Comparison of ENCODE assay signal across 8 cellular contexts in genomic region chr9:123929870-123930831, GRCh38. TPM values are rescaled to one million over a fixed set of nuclear protein-coding genes. Genes with fewer than 3 reads are reported as not detected.
DNase-seq lines count a peak whose midpoint lies in the region; ATAC-seq, FAIRE-seq and TF ChIP-seq lines count a peak whose summit lies in the region.

Gene DENND1A, minus strand, starts transcription at chr9:123930126. Its CDS starts 221 bp downstream, at chr9:123929905.

- TF ChIP-seq EP300 in esophagus muscularis mucosa (IDR thresholded peaks at IDR 0.05) = no peak

- H3K4me2 ChIP-seq in PC-9 = peak within 1 kb of the TSS; percentile 97

- H3K36me3 Mint-ChIP-seq in activated T-cell treated with anti-CD3 and anti-CD28 coated beads, Interleukin-2, amount 50 U/mL, for 4 hours (ENCODE audit: insufficient read depth) = peaks cover 4% of the 10 kb centered on the region

- no peaks in the 10 kb centered on the region for H3K36me3 ChIP-seq in PC-9 (ENCODE audit: low read depth)
- no peaks in the 10 kb centered on the region for H3K36me3 ChIP-seq in esophagus muscularis mucosa

- H3K4me3 ChIP-seq in PC-9 (peak within 1 kb of the TSS; percentile 85), esophagus muscularis mucosa (peak within 1 kb of the TSS; percentile 73 to 86 (median 81))

- H3K4me1 Mint-ChIP-seq in activated T-cell treated with anti-CD3 and anti-CD28 coated beads, Interleukin-2, amount 50 U/mL, for 4 hours (ENCODE audit: low read depth) = peaks cover 31% of the 10 kb centered on the region

- H3K27me3 ChIP-seq in PC-9 (ENCODE audit: insufficient read depth, low read depth) (no peaks in the 10 kb centered on the region), esophagus muscularis mucosa (no peaks in the 10 kb centered on the region)

- peak within 1 kb of the TSS; percentile 88 for H3K4me3 Mint-ChIP-seq in activated T-cell treated with anti-CD3 and anti-CD28 coated beads, Interleukin-2, amount 50 U/mL, for 4 hours

- peaks cover 42% of the 10 kb centered on the region for H3K79me2 ChIP-seq in PC-9 (ENCODE audit: low read depth)

- peaks cover 54% of the 10 kb centered on the region for H3F3A ChIP-seq in PC-9 (ENCODE audit: insufficient read depth, low read depth)

- peak; percentile 89 for DNase-seq in D721Med (ENCODE audit: insufficient read length, low spot score)
- DNase-seq in HuH-7.5 (ENCODE audit: low spot score) = peak; percentile 94
- peak; percentile 58 to 92 for DNase-seq in PC-9
- peak; percentile 85 for DNase-seq in activated T-cell treated with anti-CD3 and anti-CD28 coated beads, Interleukin-2, amount 50 U/mL, for 4 hours
- peak; percentile 97 for DNase-seq in esophagus muscularis mucosa (ENCODE audit: extremely low spot score)
- peak; percentile 90 for DNase-seq in myocyte (ENCODE audit: low read depth)
- DNase-seq in stimulated activated CD8-positive, alpha-beta memory T cell treated with anti-CD3 and anti-CD28 coated beads, Interleukin-7, amount 100 ng/mL, for 4 hours (ENCODE audit: low read depth in 2 of 2) = peak; percentile 71 to 89

- POLR2A ChIA-PET in PC-9 (lab: Charles Lee; ENCODE audit: unreplicated experiment) = interaction anchor here (0.7 kb wide), 1 partner anchor 10 kb away, joined by 3 read pairs; no protein-coding TSS in a partner anchor

- peak; percentile 62 for ATAC-seq in GM21526 (IDR thresholded peaks at IDR 0.05; ENCODE audit: low FRiP score, unreplicated experiment)
- ATAC-seq in activated T-cell treated with anti-CD3 and anti-CD28 coated beads, Interleukin-2, amount 50 U/mL, for 4 hours = peak; percentile 88 to 91

- no peak for TF ChIP-seq CTCF in D721Med (IDR thresholded peaks at IDR 0.05; ENCODE audit: insufficient read depth, missing control alignments)
- no peak for TF ChIP-seq CTCF in PC-9 (conservative IDR thresholded peaks at IDR 0.05)
- no peak for TF ChIP-seq CTCF in esophagus muscularis mucosa (IDR thresholded peaks at IDR 0.05)

- H3K4me1 ChIP-seq in PC-9 (replicated peaks; ENCODE audit: insufficient read depth) (peaks cover 64% of the 10 kb centered on the region), esophagus muscularis mucosa (peaks cover 15 to 30% (median 28%) of the 10 kb centered on the region in 4 donors)

- H3K9me3 ChIP-seq in PC-9 (ENCODE audit: insufficient read depth, low read depth) (no peaks in the 10 kb centered on the region), esophagus muscularis mucosa (no peaks in the 10 kb centered on the region)

- intact Hi-C loops in PC-9 (cut with micrococcal nuclease; ENCODE audit: unreplicated experiment) = loop anchor here (5.0 kb wide), 3 partner anchors 243 to 462 kb away; no protein-coding TSS in a partner anchor
- intact Hi-C loops in esophagus muscularis mucosa (cut with DNase I) = loop anchor here (10.0 kb wide), 1 partner anchor 205 kb away; no protein-coding TSS in a partner anchor

- no peak for FAIRE-seq in D721Med (lab: Jason Lieb, UNC)

- H3K9me3 Mint-ChIP-seq in activated T-cell treated with anti-CD3 and anti-CD28 coated beads, Interleukin-2, amount 50 U/mL, for 4 hours = no peaks in the 10 kb centered on the region

- peak within 1 kb of the TSS; percentile 75 for H3K27ac ChIP-seq in PC-9
- H3K27ac ChIP-seq in esophagus muscularis mucosa (replicated peaks in 1 of 4) = peak within 1 kb of the TSS; percentile 74 to 79 (median 78)

- H3K9me2 ChIP-seq in PC-9 (ENCODE audit: insufficient read depth) = no peaks in the 10 kb centered on the region

- H3K27me3 Mint-ChIP-seq in activated T-cell treated with anti-CD3 and anti-CD28 coated beads, Interleukin-2, amount 50 U/mL, for 4 hours (ENCODE audit: low read depth) = no peaks in the 10 kb centered on the region

- CTCF ChIA-PET in PC-9 (lab: Charles Lee) = no interaction called here

- 26% methylated on average over 20 of the region's 83 CpGs for WGBS in esophagus muscularis mucosa

- no peak for TF ChIP-seq POLR2A in esophagus muscularis mucosa (IDR thresholded peaks at IDR 0.05; ENCODE audit: low read depth)

- BruUV-seq in PC-9 (replicated peaks; lab: Mats Ljungman, UMichigan) = no TSS peak

- H4K20me1 ChIP-seq in PC-9 (ENCODE audit: insufficient read depth) = no peaks in the 10 kb centered on the region

- peak within 1 kb of the TSS; percentile 70; the same call in 1 of the 2 replicates for H2AFZ ChIP-seq in PC-9

RNA-seq across cellular contexts. Expression of gene DENND1A, which starts in this region (rescaled TPM):
- total RNA-seq in PC-9 (2021) (26.8 and 37.7 TPM in 2 replicates), esophagus muscularis mucosa (10 to 100 TPM; 19.2 to 26.9 (median 24.0) TPM), myocyte (16.3 and 18.5 TPM in 2 replicates)
- 10 to 100 TPM; 15.5 to 21.7 (median 16.9) TPM for total RNA-seq in activated T-cell treated with anti-CD3 and anti-CD28 coated beads, Interleukin-2, amount 50 U/mL, for 4 hours
- polyA plus RNA-seq in myocyte (2012) = 18.2 TPM

Comparison
In these comparisons a context has a peak if more than half of its experiments do, and no peak if none do; other contexts are left out.
1. Peak in every context shown above with its lines: DNase-seq, ATAC-seq, H3K4me3 ChIP-seq and H3K27ac ChIP-seq.